ENCODE assay signal across 22 cellular contexts in the genomic region with DNA sequence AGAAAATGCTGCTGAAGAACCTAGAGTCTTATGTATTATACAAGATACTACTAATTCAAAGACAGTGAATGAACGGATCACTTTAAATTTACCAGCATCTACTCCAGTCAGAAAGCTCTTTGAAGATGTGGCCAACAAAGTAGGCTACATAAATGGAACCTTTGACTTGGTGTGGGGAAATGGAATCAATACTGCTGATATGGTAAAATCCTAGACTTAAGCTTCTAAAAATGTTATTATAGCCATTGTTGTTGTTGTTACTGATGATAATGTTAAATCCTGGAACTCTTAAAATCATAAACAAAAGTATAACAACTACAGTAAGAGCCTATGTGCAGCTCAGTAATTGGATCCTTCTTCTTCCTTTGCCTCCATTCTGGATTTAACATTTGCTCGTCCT.
"Had no signal": no experiment of that assay in that cellular context is flagged by ENCODE, and none has a peak within 500 bp of the region (broad histone marks: within the 10 kb centered on the region; RNA-seq: fewer than 3 reads in every experiment).

No MANE protein-coding gene starts in this region.

- H3K27me3 ChIP-seq: SJSA1 had no signal

- H3K27ac ChIP-seq: KMS-11, SJSA1, SK-N-MC had no signal

- H3K4me3 ChIP-seq: SJSA1, SK-N-MC had no signal

- DNase-seq: IMR-90, Kasumi-1, MM.1S, NCI-H1092 treated with DMSO at 0.1 percent for 48 hours, NCI-H1436, NCI-H187, NCI-H2029, NCI-H2081 treated with DMSO at 0.1 percent for 48 hours, NCI-H2171, NCI-H226, NCI-H446, NCI-H510A, NCI-H524 treated with DMSO at 0.1 percent for 48 hours, NCI-H69, NCI-H774, Right ventricle myocardium superior, RPMI8226, SIG-M5 had no signal

- FAIRE-seq: RCC 7860 had no signal

- H3K9me3 ChIP-seq: SJSA1 had no signal

- H3K4me2 ChIP-seq: KMS-11 had no signal

- H3K9ac ChIP-seq: KMS-11 had no signal
